ENCODE assay signal across 18 cellular contexts in the genomic region with DNA sequence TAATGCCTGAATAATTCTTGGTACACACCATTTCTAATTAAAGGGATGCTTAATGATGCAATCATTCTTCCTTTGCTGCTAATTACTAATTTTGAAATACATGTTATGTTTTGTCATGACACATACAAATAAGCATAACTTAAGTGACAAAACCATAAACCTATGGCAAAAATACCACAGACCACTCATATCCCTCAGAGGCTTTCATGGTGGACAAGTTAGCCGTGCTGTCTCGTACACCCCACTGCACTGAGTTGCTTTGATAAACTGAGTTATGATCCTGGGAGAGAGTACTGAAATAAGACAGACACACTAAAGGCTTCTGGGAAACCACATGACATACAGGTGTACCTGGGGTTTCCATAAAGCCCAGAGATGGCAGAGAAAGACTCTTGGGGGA.
DNase-seq lines count a peak whose midpoint lies in the region; ATAC-seq, FAIRE-seq and TF ChIP-seq lines count a peak whose summit lies in the region.
"Had no signal": no experiment of that assay in that cellular context is flagged by ENCODE, and none has a peak within 500 bp of the region (broad histone marks: within the 10 kb centered on the region; RNA-seq: fewer than 3 reads in every experiment).

No MANE protein-coding gene starts in this region.

- no peaks in the 10 kb centered on the region for H3K27me3 ChIP-seq in GM12878 (replicated peaks in 1 of 2; ENCODE audit: control insufficient read depth in 2 of 2, insufficient read depth in 2 of 2, low read length in 1 of 2)
- H3K27me3 ChIP-seq: BLaER1 had no signal

- no peak for TF ChIP-seq RAD21 in GM12878 (IDR thresholded peaks at IDR 0.05; ENCODE audit: insufficient read depth, low read depth, low read length)

- no peak for TF ChIP-seq EP300 in GM12878 (IDR thresholded peaks at IDR 0.05; ENCODE audit: borderline replicate concordance in 1 of 2, control insufficient read depth in 1 of 2, low read depth in 2 of 2, low read length in 2 of 2)

- no peak overlapping the region for H3K4me3 Mint-ChIP-seq in stimulated activated naive CD8-positive, alpha-beta T cell treated with anti-CD3 and anti-CD28 coated beads, Interleukin-15, amount 100 ng/mL, for 72 hours
- H3K4me3 Mint-ChIP-seq: CD8-positive, alpha-beta T cell had no signal

- WGBS in GM12878 (ENCODE audit: insufficient coverage, insufficient replicate concordance, low lambda C conversion rate, missing lambda C conversion rate), result 5% methylated on average over 2 of the region's 2 CpGs

- H4K20me1 ChIP-seq in GM12878 (ENCODE audit: control insufficient read depth, insufficient read depth), result no peaks in the 10 kb centered on the region
- H4K20me1 ChIP-seq: BLaER1 had no signal

- CTCF ChIA-PET in GM12878 (lab: Yijun Ruan, JAX), result no interaction called here

- no peak overlapping the region for H2AFZ ChIP-seq in GM12878 (ENCODE audit: control insufficient read depth, low read depth, low read length)
- H2AFZ ChIP-seq: GM23248 had no signal

- POLR2A ChIA-PET in GM12878 (lab: Charles Lee), result no interaction called here

- no peak for TF ChIP-seq CTCF in GM12878 (IDR thresholded peaks at IDR 0.05 in 2 of 3, conservative IDR thresholded peaks at IDR 0.05 in 1 of 3; ENCODE audit: control insufficient read depth in 2 of 3, extremely low read depth in 1 of 3, insufficient read depth in 1 of 3, low read depth in 3 of 3, low read length in 3 of 3)

- no peaks in the 10 kb centered on the region for H3K9me3 ChIP-seq in GM12878 (replicated peaks; ENCODE audit: control insufficient read depth, insufficient read depth, low read length)
- H3K9me3 ChIP-seq: BLaER1, HAP-1 had no signal

- no peaks in the 10 kb centered on the region for H3K36me3 ChIP-seq in GM12878 (ENCODE audit: control insufficient read depth in 2 of 2, insufficient read depth in 2 of 2, low read length in 1 of 2)
- H3K36me3 ChIP-seq: BLaER1, HAP-1 had no signal

- no peak for FAIRE-seq in GM12878 (lab: Jason Lieb, UNC)
- FAIRE-seq: GM12892, GM18507, HepG2 had no signal

- TF ChIP-seq POLR2A in GM12878 (IDR thresholded peaks at IDR 0.05; ENCODE audit: low read depth, low read length), result no peak

- SMC1A ChIA-PET in GM12878 (lab: Charles Lee; ENCODE audit: uncharacterized antibody, unreplicated experiment), result no interaction called here

- H3K27ac Mint-ChIP-seq in stimulated activated naive CD8-positive, alpha-beta T cell treated with anti-CD3 and anti-CD28 coated beads, Interleukin-15, amount 100 ng/mL, for 72 hours, result no peak overlapping the region
- H3K27ac Mint-ChIP-seq: CD8-positive, alpha-beta T cell had no signal

- peak; percentile 72 for ATAC-seq in stimulated activated naive CD8-positive, alpha-beta T cell treated with anti-CD3 and anti-CD28 coated beads, Interleukin-15, amount 100 ng/mL, for 72 hours
- no peak for ATAC-seq in stimulated activated naive CD8-positive, alpha-beta T cell treated with anti-CD3 and anti-CD28 coated beads, Interleukin-15, Interleukin-2, amounts not matched to agents 100 U/mL and 50 U/mL, for 24 hours
- ATAC-seq in GM12878 (peak; percentile 41), HG03045 (IDR thresholded peaks at IDR 0.05; ENCODE audit: unreplicated experiment) (no peak)
- ATAC-seq: CD8-positive, alpha-beta T cell; HepG2 had no signal

- no peaks in the 10 kb centered on the region for H3K4me1 ChIP-seq in GM12878 (ENCODE audit: control insufficient read depth, insufficient read depth, low read length)
- H3K4me1 ChIP-seq: HAP-1 had no signal

- intact Hi-C loops in GM12878 (cut with micrococcal nuclease; ENCODE audit: unreplicated experiment), result no loop called here
- intact Hi-C loops in cardiac septum (cut with DNase I), result no loop called here

- no TSS peak for BruUV-seq in GM12878 (replicated peaks; lab: Mats Ljungman, UMichigan)

- H3K9me3 Mint-ChIP-seq in stimulated activated naive CD8-positive, alpha-beta T cell treated with anti-CD3 and anti-CD28 coated beads, Interleukin-15, amount 100 ng/mL, for 72 hours, result no peaks in the 10 kb centered on the region
- H3K9me3 Mint-ChIP-seq: CD8-positive, alpha-beta T cell had no signal

- RAD21 ChIA-PET in GM12878 (lab: Charles Lee; ENCODE audit: unreplicated experiment), result no interaction called here

- peak; percentile 14 for DNase-seq in NOMO-1 treated with DMSO at 0.1 percent for 48 hours (lab: John Stamatoyannopoulos, UW; ENCODE audit: unreplicated experiment)
- no peak for DNase-seq in NOMO-1 treated with dmso at 0.1 percent for 144 hours (lab: John Stamatoyannopoulos, UW; ENCODE audit: unreplicated experiment)
- DNase-seq in stimulated activated naive CD8-positive, alpha-beta T cell treated with anti-CD3 and anti-CD28 coated beads, Interleukin-15, amount 100 ng/mL, for 72 hours, result peak in 1 of 2 donors; percentile 9
- no peak for DNase-seq in stimulated activated naive CD8-positive, alpha-beta T cell treated with anti-CD3 and anti-CD28 coated beads, Interleukin-15, Interleukin-2, amounts not matched to agents 100 U/mL and 50 U/mL, for 24 hours
- no peak for DNase-seq in GM12878 (ENCODE audit: low read depth, low spot score)
- DNase-seq in cardiac septum (ENCODE audit: low spot score), result no peak
- DNase-seq: 8988T; Calu3; CD8-positive, alpha-beta T cell; DMS79 treated with DMSO at 0.1 percent for 48 hours; EL; GM23248 had no signal

- H3K79me2 ChIP-seq in GM12878 (ENCODE audit: control insufficient read depth, insufficient read depth, low read length), result no peaks in the 10 kb centered on the region

- in situ Hi-C loops in GM12878 (cut with MboI), result no loop called here

- H3K27me3 Mint-ChIP-seq in stimulated activated naive CD8-positive, alpha-beta T cell treated with anti-CD3 and anti-CD28 coated beads, Interleukin-15, amount 100 ng/mL, for 72 hours, result no peaks in the 10 kb centered on the region

- H3K27ac ChIP-seq in GM12878 (ENCODE audit: control insufficient read depth, insufficient read depth), result no peak overlapping the region
- H3K27ac ChIP-seq: BLaER1, GM23248 had no signal

- H3K4me3 ChIP-seq in GM12878, result no peak overlapping the region
- H3K4me3 ChIP-seq: BLaER1, GM23248, HAP-1 had no signal

- H3K4me1 Mint-ChIP-seq in stimulated activated naive CD8-positive, alpha-beta T cell treated with anti-CD3 and anti-CD28 coated beads, Interleukin-15, amount 100 ng/mL, for 72 hours, result peaks cover 6% of the 10 kb centered on the region

- no peak overlapping the region for H3K4me2 ChIP-seq in GM12878 (ENCODE audit: control insufficient read depth, insufficient read depth)
- H3K4me2 ChIP-seq: BLaER1 had no signal

- H3K9ac ChIP-seq in GM12878 (ENCODE audit: control insufficient read depth, insufficient read depth, low read length), result no peak overlapping the region
- H3K9ac ChIP-seq: BLaER1, GM23248 had no signal

TF ChIP-seq in GM12878, 131 proteins besides CTCF, POLR2A, EP300 and RAD21:
- TF ChIP-seq PML (IDR thresholded peaks at IDR 0.05; ENCODE audit: low read length) (no peak), RUNX3 (IDR thresholded peaks at IDR 0.05; ENCODE audit: low read length) (peak; percentile 28; the same call in 1 of the 2 replicates), MTA3 (IDR thresholded peaks at IDR 0.05; ENCODE audit: borderline replicate concordance, low read length) (no peak), FOXM1 (IDR thresholded peaks at IDR 0.05; ENCODE audit: low read depth, low read length) (no peak)
- TF ChIP-seq, protein P1, sequence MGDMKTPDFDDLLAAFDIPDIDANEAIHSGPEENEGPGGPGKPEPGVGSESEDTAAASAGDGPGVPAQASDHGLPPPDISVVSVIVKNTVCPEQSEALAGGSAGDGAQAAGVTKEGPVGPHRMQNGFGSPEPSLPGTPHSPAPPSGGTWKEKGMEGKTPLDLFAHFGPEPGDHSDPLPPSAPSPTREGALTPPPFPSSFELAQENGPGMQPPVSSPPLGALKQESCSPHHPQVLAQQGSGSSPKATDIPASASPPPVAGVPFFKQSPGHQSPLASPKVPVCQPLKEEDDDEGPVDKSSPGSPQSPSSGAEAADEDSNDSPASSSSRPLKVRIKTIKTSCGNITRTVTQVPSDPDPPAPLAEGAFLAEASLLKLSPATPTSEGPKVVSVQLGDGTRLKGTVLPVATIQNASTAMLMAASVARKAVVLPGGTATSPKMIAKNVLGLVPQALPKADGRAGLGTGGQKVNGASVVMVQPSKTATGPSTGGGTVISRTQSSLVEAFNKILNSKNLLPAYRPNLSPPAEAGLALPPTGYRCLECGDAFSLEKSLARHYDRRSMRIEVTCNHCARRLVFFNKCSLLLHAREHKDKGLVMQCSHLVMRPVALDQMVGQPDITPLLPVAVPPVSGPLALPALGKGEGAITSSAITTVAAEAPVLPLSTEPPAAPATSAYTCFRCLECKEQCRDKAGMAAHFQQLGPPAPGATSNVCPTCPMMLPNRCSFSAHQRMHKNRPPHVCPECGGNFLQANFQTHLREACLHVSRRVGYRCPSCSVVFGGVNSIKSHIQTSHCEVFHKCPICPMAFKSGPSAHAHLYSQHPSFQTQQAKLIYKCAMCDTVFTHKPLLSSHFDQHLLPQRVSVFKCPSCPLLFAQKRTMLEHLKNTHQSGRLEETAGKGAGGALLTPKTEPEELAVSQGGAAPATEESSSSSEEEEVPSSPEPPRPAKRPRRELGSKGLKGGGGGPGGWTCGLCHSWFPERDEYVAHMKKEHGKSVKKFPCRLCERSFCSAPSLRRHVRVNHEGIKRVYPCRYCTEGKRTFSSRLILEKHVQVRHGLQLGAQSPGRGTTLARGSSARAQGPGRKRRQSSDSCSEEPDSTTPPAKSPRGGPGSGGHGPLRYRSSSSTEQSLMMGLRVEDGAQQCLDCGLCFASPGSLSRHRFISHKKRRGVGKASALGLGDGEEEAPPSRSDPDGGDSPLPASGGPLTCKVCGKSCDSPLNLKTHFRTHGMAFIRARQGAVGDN (IDR thresholded peaks at IDR 0.05), result no peak
TF ChIP-seq in GM12878: peak in this region for 1.

Comparison
In these comparisons a context has a peak if more than half of its experiments do, and no peak if none do; other contexts are left out.
1. ATAC-seq: peak in stimulated activated naive CD8-positive, alpha-beta T cell treated with anti-CD3 and anti-CD28 coated beads, Interleukin-15, amount 100 ng/mL, for 72 hours (single experiment) and GM12878 (single experiment); none in stimulated activated naive CD8-positive, alpha-beta T cell treated with anti-CD3 and anti-CD28 coated beads, Interleukin-15, Interleukin-2, amounts not matched to agents 100 U/mL and 50 U/mL, for 24 hours (single experiment) and HG03045 (single experiment).